16 cellular contexts compared by ENCODE assay signal in the genomic region with DNA sequence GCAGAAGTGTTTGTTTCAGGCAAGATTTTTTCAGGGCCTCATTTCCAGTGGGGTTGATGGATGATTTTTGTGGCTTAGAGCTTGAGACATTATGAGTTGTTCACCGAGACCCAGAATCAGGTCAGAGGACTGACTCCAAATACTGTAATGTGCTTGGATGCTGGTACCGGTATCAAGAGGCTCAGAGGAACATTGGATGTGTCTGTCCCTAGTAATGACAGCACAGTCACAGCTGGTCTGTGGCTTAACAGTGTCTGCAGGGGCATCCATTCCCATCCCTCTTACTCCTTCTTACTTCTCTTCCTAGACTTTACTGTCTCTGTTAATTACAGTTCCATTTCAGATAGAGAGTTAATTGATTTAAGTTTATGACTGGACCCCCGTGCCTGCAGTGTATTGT.
DNase-seq lines count a peak whose midpoint lies in the region; ATAC-seq and TF ChIP-seq lines count a peak whose summit lies in the region.
"Had no signal": no experiment of that assay in that cellular context is flagged by ENCODE, and none has a peak within 500 bp of the region (broad histone marks: within the 10 kb centered on the region; RNA-seq: fewer than 3 reads in every experiment).

No MANE protein-coding gene starts in this region.

- H3K4me1 ChIP-seq in Loucy (ENCODE audit: insufficient read depth, low read length, poor library complexity, severe bottlenecking), result peaks cover 39% of the 10 kb centered on the region

- peak overlapping the region; percentile 57 for H3K4me2 ChIP-seq in Loucy (ENCODE audit: low read depth, low read length, poor library complexity, severe bottlenecking)

- H3K36me3 Mint-ChIP-seq in T-helper 17 cell (ENCODE audit: low read depth), result no peaks in the 10 kb centered on the region
- H3K36me3 Mint-ChIP-seq: CD8-positive, alpha-beta memory T cell had no signal

- ATAC-seq in GM19395 (IDR thresholded peaks at IDR 0.05; ENCODE audit: unreplicated experiment) (no peak), T-helper 17 cell (no peak)
- ATAC-seq: PC-3 had no signal

- no peaks in the 10 kb centered on the region for H3F3A ChIP-seq in Loucy (ENCODE audit: low read depth)

- H2AFZ ChIP-seq in Loucy (ENCODE audit: low read length), result no peak overlapping the region

- peak overlapping the region; percentile 13 for H3K4me3 ChIP-seq in Loucy (ENCODE audit: low read length, poor library complexity, severe bottlenecking)
- H3K4me3 ChIP-seq in WERI-Rb-1 (ENCODE audit: low read depth, low read length), result no peak overlapping the region

- no peaks in the 10 kb centered on the region for H3K9me2 ChIP-seq in Loucy (replicated peaks; ENCODE audit: low read depth, low read length)

- H3K36me3 ChIP-seq in Loucy (ENCODE audit: insufficient read depth, low read length) (no peaks in the 10 kb centered on the region), WERI-Rb-1 (no peaks in the 10 kb centered on the region)

- DNase-seq in DMS 273 (lab: John Stamatoyannopoulos, UW; ENCODE audit: unreplicated experiment) (peak; percentile 26), DMS 273 treated with DMSO at 0.1 percent for 48 hours (lab: John Stamatoyannopoulos, UW) (no peak), WERI-Rb-1 (peak; percentile 35), myocyte (ENCODE audit: low read depth) (peak; percentile 50), NOMO-1 treated with dmso at 0.1 percent for 144 hours (lab: John Stamatoyannopoulos, UW; ENCODE audit: unreplicated experiment) (no peak), T-helper 17 cell (no peak)
- DNase-seq: CD8-positive, alpha-beta memory T cell; DMS153; HCEC 1CT; KG1; NCI-H1930; NCI-H510A; PC-3 had no signal

- no peaks in the 10 kb centered on the region for H3K27me3 ChIP-seq in Loucy (ENCODE audit: insufficient read depth, low read length, poor library complexity, severe bottlenecking)
- no peaks in the 10 kb centered on the region for H3K27me3 ChIP-seq in WERI-Rb-1 (ENCODE audit: insufficient read depth, low read depth, severe bottlenecking)

- no peaks in the 10 kb centered on the region for H3K79me2 ChIP-seq in Loucy (ENCODE audit: insufficient read depth, low read length)

- no peak overlapping the region for H3K27ac Mint-ChIP-seq in T-helper 17 cell
- H3K27ac Mint-ChIP-seq: CD8-positive, alpha-beta memory T cell had no signal

- no peaks in the 10 kb centered on the region for H3K9me3 ChIP-seq in Loucy (ENCODE audit: insufficient read depth, low read depth, low read length)
- H3K9me3 ChIP-seq in WERI-Rb-1 (ENCODE audit: severe bottlenecking), result no peaks in the 10 kb centered on the region
- no peaks in the 10 kb centered on the region for H3K9me3 ChIP-seq in T-helper 17 cell (ENCODE audit: control insufficient read depth, low read length, poor library complexity, severe bottlenecking)

- TF ChIP-seq CTCF in Loucy (conservative IDR thresholded peaks at IDR 0.05; ENCODE audit: low read length), result no peak
- TF ChIP-seq CTCF in WERI-Rb-1 (IDR thresholded peaks at IDR 0.05; ENCODE audit: low read depth, low read length), result no peak

- H3K27me3 Mint-ChIP-seq in T-helper 17 cell, result no peaks in the 10 kb centered on the region
- H3K27me3 Mint-ChIP-seq: CD8-positive, alpha-beta memory T cell had no signal

- H3K27ac ChIP-seq in WERI-Rb-1, result peak overlapping the region; percentile 66
- H3K27ac ChIP-seq: 22Rv1 had no signal

- H3K4me1 Mint-ChIP-seq in T-helper 17 cell, result no peaks in the 10 kb centered on the region
- H3K4me1 Mint-ChIP-seq: CD8-positive, alpha-beta memory T cell had no signal

- H3K9ac ChIP-seq in Loucy (ENCODE audit: low read depth, low read length, poor library complexity, severe bottlenecking), result no peak overlapping the region

- H3K4me3 Mint-ChIP-seq in T-helper 17 cell, result no peak overlapping the region
- H3K4me3 Mint-ChIP-seq: CD8-positive, alpha-beta memory T cell had no signal

- H4K20me1 ChIP-seq in Loucy (ENCODE audit: insufficient read depth, low read length, poor library complexity, severe bottlenecking), result no peaks in the 10 kb centered on the region

Comparison
In these comparisons a context has a peak if more than half of its experiments do, and no peak if none do; other contexts are left out.
1. DNase-seq: peak in DMS 273 (single experiment), WERI-Rb-1 (single experiment) and myocyte (single experiment); none in DMS 273 treated with DMSO at 0.1 percent for 48 hours (single experiment), NOMO-1 treated with dmso at 0.1 percent for 144 hours (single experiment) and T-helper 17 cell (0 of 3).